In the genomic region with DNA sequence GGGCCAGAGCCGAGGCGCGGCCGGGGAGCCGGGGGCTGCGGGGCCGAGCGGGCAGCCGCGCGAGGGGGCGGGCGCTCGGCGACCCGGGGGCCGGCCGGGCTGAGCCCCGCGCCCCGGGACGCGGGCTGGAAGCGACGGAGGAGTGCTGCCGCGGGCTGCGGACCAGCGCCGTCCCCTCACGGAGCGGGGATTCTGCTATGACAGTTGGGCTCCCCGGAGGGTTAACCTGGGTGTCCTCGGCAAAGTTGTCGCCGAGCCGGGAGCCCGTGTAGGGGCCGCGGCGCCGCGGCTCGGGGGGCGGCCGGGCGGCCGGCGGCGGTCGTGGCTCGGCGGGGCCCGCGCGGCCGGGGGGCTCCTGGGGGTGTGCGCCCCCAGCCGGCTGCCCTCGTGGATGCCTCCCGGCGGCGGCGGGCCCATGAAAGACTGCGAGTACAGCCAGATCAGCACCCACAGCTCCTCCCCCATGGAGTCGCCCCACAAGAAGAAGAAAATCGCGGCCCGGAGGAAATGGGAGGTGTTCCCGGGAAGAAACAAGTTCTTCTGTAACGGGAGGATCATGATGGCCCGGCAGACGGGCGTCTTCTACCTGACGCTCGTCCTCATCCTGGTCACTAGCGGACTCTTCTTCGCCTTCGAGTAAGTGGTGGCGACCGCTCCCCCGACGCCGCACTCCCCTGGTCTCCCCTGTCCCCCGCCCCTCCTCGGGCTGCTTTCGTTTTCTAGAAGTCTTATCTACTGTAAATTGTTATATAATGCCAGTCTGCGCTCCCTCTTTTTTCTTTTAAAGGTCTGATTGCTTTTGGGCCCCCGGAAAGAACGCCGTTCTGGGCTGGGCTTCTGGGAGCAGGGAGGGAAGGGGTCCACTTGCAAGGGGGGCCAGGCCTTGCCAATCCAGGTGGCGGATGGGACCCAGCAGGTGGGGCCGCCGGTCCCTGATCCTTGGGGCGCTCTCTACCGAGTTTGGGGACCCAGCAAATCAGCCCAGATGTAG, we compare ENCODE assay signal across 8 cellular contexts. TPM values are rescaled to one million over a fixed set of nuclear protein-coding genes. Genes with fewer than 3 reads are reported as not detected.
A peak's percentile ranks its signal among the peaks of the same experiment; 100 is the strongest.
DNase-seq lines count a peak whose midpoint lies in the region; ATAC-seq and TF ChIP-seq lines count a peak whose summit lies in the region.

No MANE protein-coding gene starts in this region.

- H3K9ac ChIP-seq in neural cell (ENCODE audit: low read length) = peak overlapping the region; percentile 87
- H3K9ac ChIP-seq in subcutaneous abdominal adipose tissue (ENCODE audit: low read length in 5 of 5) = peak overlapping the region; percentile 8 to 90 (median 74)

- BruUV-seq in PC-9 (replicated peaks; lab: Mats Ljungman, UMichigan) = no TSS peak

- TF ChIP-seq EP300 in neural cell (conservative IDR thresholded peaks at IDR 0.05; ENCODE audit: poor library complexity, severe bottlenecking) = no peak

- H3K9me3 ChIP-seq in PC-9 (ENCODE audit: insufficient read depth, low read depth) (no peaks in the 10 kb centered on the region), neural cell (ENCODE audit: low read length) (no peaks in the 10 kb centered on the region), subcutaneous abdominal adipose tissue (ENCODE audit: control insufficient read depth in 5 of 5, low read length in 5 of 5) (no peaks in the 10 kb centered on the region)

- peak overlapping the region; percentile 77 for H3K4me3 ChIP-seq in PC-9
- H3K4me3 ChIP-seq in foreskin fibroblast (ENCODE audit: low read depth in 1 of 2, low read length in 2 of 2) = peak overlapping the region; percentile 84 to 86
- peak overlapping the region; percentile 95 for H3K4me3 ChIP-seq in neural cell (ENCODE audit: low read length)
- H3K4me3 ChIP-seq in subcutaneous abdominal adipose tissue (ENCODE audit: low read depth in 1 of 5, low read length in 5 of 5) = peak overlapping the region; percentile 80 to 95 (median 88)

- ATAC-seq in GM18517 (IDR thresholded peaks at IDR 0.05; ENCODE audit: unreplicated experiment) (peak; percentile 16), HG03095 (IDR thresholded peaks at IDR 0.05; ENCODE audit: unreplicated experiment) (peak; percentile 25)

- no peaks in the 10 kb centered on the region for H3K27me3 ChIP-seq in PC-9 (ENCODE audit: insufficient read depth, low read depth)
- peaks cover 5% of the 10 kb centered on the region for H3K27me3 ChIP-seq in neural cell (ENCODE audit: insufficient read depth, low read depth, low read length)
- peaks cover 0 to 9% (median 0%) of the 10 kb centered on the region in 5 donors for H3K27me3 ChIP-seq in subcutaneous abdominal adipose tissue (ENCODE audit: control insufficient read depth in 5 of 5, insufficient read depth in 4 of 5, low read length in 5 of 5)

- H3K9me2 ChIP-seq in PC-9 (ENCODE audit: insufficient read depth) (no peaks in the 10 kb centered on the region), neural cell (ENCODE audit: insufficient read depth, low read length) (no peaks in the 10 kb centered on the region)

- intact Hi-C loops in PC-9 (cut with micrococcal nuclease; ENCODE audit: unreplicated experiment) = loop anchor here (1.0 kb wide), 1 partner anchor 215 kb away; no protein-coding TSS in a partner anchor

- peaks cover 30% of the 10 kb centered on the region for H3K79me2 ChIP-seq in PC-9 (ENCODE audit: low read depth)
- no peaks in the 10 kb centered on the region for H3K79me2 ChIP-seq in neural cell (replicated peaks; ENCODE audit: insufficient read depth, low read length)

- POLR2A ChIA-PET in PC-9 (lab: Charles Lee; ENCODE audit: unreplicated experiment) = interaction anchor here (0.6 kb wide), 1 partner anchor 188 kb away, joined by 5 read pairs; no protein-coding TSS in a partner anchor

- H3K4me1 ChIP-seq in PC-9 (replicated peaks; ENCODE audit: insufficient read depth) (peaks cover 20% of the 10 kb centered on the region), subcutaneous abdominal adipose tissue (ENCODE audit: control insufficient read depth in 5 of 5, insufficient read depth in 5 of 5, low read length in 5 of 5) (peaks cover 5 to 22% (median 18%) of the 10 kb centered on the region in 5 donors)

- H3K4me2 ChIP-seq in PC-9 (peak overlapping the region; percentile 83), neural cell (ENCODE audit: low read length) (peak overlapping the region; percentile 52)

- TF ChIP-seq CTCF in PC-9 (conservative IDR thresholded peaks at IDR 0.05) = no peak
- TF ChIP-seq CTCF in foreskin fibroblast (IDR thresholded peaks at IDR 0.05; ENCODE audit: low read depth, low read length) = no peak
- TF ChIP-seq CTCF in neural cell (IDR thresholded peaks at IDR 0.05; ENCODE audit: poor library complexity, severe bottlenecking) = no peak

- DNase-seq in A172 (ENCODE audit: low spot score) (peak; percentile 21), PC-9 (peak; percentile 29 to 43), foreskin fibroblast (peak; percentile 50 to 84)
- DNase-seq in activated effector memory CD4-positive, alpha-beta T cell treated with anti-CD3 and anti-CD28 coated beads, Interleukin-2, amount 50 U/mL, for 16 hours = peak; percentile 87

- CTCF ChIA-PET in PC-9 (lab: Charles Lee) = no interaction called here

- H2AFZ ChIP-seq in PC-9 (peak overlapping the region; percentile 77), neural cell (ENCODE audit: low read depth, low read length) (no peak overlapping the region)

- TF ChIP-seq RAD21 in neural cell (conservative IDR thresholded peaks at IDR 0.05) = no peak

- H3K27ac ChIP-seq in PC-9 (no peak overlapping the region), neural cell (ENCODE audit: low read length) (no peak overlapping the region), subcutaneous abdominal adipose tissue (ENCODE audit: low read depth, low read length) (peak overlapping the region; percentile 30)

- no peaks in the 10 kb centered on the region for H3F3A ChIP-seq in PC-9 (ENCODE audit: insufficient read depth, low read depth)
- H3F3A ChIP-seq in neural cell (ENCODE audit: insufficient read depth, low read length, poor library complexity, severe bottlenecking) = no peaks in the 10 kb centered on the region

- H3K36me3 ChIP-seq in PC-9 (ENCODE audit: low read depth) = no peaks in the 10 kb centered on the region
- no peaks in the 10 kb centered on the region for H3K36me3 ChIP-seq in neural cell (ENCODE audit: insufficient read depth, low read length)
- H3K36me3 ChIP-seq in subcutaneous abdominal adipose tissue (ENCODE audit: control insufficient read depth in 5 of 5, insufficient read depth in 5 of 5, low read length in 5 of 5) = no peaks in the 10 kb centered on the region

- H4K20me1 ChIP-seq in PC-9 (ENCODE audit: insufficient read depth) (no peaks in the 10 kb centered on the region), neural cell (ENCODE audit: insufficient read depth) (no peaks in the 10 kb centered on the region)

TF ChIP-seq in neural cell, 6 proteins besides CTCF, POLR2A, EP300 and RAD21:
- no peak for TF ChIP-seq SMC3 (conservative IDR thresholded peaks at IDR 0.05; ENCODE audit: poor library complexity)
- no peak for TF ChIP-seq POLR2AphosphoS5 (IDR thresholded peaks at IDR 0.05)
- no peak for TF ChIP-seq EZH2 (IDR thresholded peaks at IDR 0.05; ENCODE audit: borderline replicate concordance, insufficient read depth, low read length, poor library complexity, severe bottlenecking)
- no peak for TF ChIP-seq MXI1 (conservative IDR thresholded peaks at IDR 0.05; ENCODE audit: poor library complexity, severe bottlenecking)
- no peak for TF ChIP-seq TAF1 (IDR thresholded peaks at IDR 0.05; ENCODE audit: low read depth)
- no peak for TF ChIP-seq REST (IDR thresholded peaks at IDR 0.05; ENCODE audit: borderline replicate concordance)

RNA-seq across cellular contexts. Expression of gene ZDHHC14, which starts 0.9 kb away (rescaled TPM):
- total RNA-seq in A172 (2014; rRNA removed; shearing (Covaris generic)) = 3.5 and 5.5 TPM in 2 replicates
- total RNA-seq in PC-9 (2021) = 5.6 and 6.8 TPM in 2 replicates
- polyA plus RNA-seq in neural cell = 4.1 and 7.9 TPM in 2 replicates
- 5.9 and 7.8 TPM in 2 replicates for polyA minus RNA-seq in neural cell

RNA-seq across cellular contexts. Expression of gene TMEM242, which starts 58.6 kb away (rescaled TPM):
- total RNA-seq in A172 (2014; rRNA removed; shearing (Covaris generic)) = 2.8 and 5.4 TPM in 2 replicates
- 8.1 and 8.7 TPM in 2 replicates for total RNA-seq in PC-9 (2021)
- polyA plus RNA-seq in neural cell = 17.6 and 19.4 TPM in 2 replicates
- 14.9 and 18.9 TPM in 2 replicates for polyA minus RNA-seq in neural cell

Comparison
In these comparisons a context has a peak if more than half of its experiments do, and no peak if none do; other contexts are left out.
1. DNase-seq: peak in every context shown above with its lines; median percentile 87 in activated effector memory CD4-positive, alpha-beta T cell treated with anti-CD3 and anti-CD28 coated beads, Interleukin-2, amount 50 U/mL, for 16 hours; 67 in foreskin fibroblast; 36 in PC-9; 21 in A172.